14 cellular contexts compared by ENCODE assay signal in the genomic region with DNA sequence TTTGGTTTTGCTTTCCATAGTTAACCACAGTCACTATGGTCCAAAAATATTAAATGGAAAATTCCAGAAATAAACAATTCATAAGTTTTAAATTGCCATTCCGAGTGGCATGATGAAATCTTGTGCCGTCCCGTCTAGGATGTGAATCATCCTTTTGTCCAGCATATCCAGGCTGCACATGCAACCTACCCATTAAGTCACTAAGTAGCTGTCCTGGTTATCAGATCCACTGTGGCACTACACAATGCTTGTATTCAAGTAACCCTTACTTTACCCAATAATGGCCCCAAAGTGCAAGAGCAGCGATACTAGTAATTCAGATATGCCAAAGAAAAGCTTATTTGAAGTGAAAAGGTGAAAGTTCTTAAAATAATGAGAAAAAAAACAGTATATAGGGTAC. TPM values are rescaled to one million over a fixed set of nuclear protein-coding genes. Genes with fewer than 3 reads are reported as not detected.
DNase-seq lines count a peak whose midpoint lies in the region; ATAC-seq and TF ChIP-seq lines count a peak whose summit lies in the region.
"Had no signal": no experiment of that assay in that cellular context is flagged by ENCODE, and none has a peak within 500 bp of the region (broad histone marks: within the 10 kb centered on the region; RNA-seq: fewer than 3 reads in every experiment).

No MANE protein-coding gene starts in this region.

- H3K4me1 Mint-ChIP-seq in HFFc6 (ENCODE audit: low read depth), result peaks cover 40% of the 10 kb centered on the region

- H3K27ac Mint-ChIP-seq in HFFc6, result peak overlapping the region; percentile 89
- H3K27ac Mint-ChIP-seq: nephron had no signal

- CTCF ChIA-PET in AG04449 (lab: Yijun Ruan, JAX), result interaction anchor here (1.2 kb wide), 1 partner anchor 9 kb away, joined by 3 read pairs; no protein-coding TSS in a partner anchor

- H3K36me3 Mint-ChIP-seq in HFFc6 (ENCODE audit: low read depth), result peaks cover 5% of the 10 kb centered on the region

- ATAC-seq in HG02973 (IDR thresholded peaks at IDR 0.05; ENCODE audit: unreplicated experiment) (no peak), HG02678 (IDR thresholded peaks at IDR 0.05; ENCODE audit: unreplicated experiment) (no peak)
- ATAC-seq: body of pancreas had no signal

- POLR2A ChIA-PET in AG04449 (lab: Yijun Ruan, JAX), result no interaction called here

- TF ChIP-seq CTCF in AG04449 (IDR thresholded peaks at IDR 0.05; ENCODE audit: insufficient read depth, low read length, missing control alignments) (no peak), HFFc6 (IDR thresholded peaks at IDR 0.05) (no peak)

- H3K4me3 Mint-ChIP-seq in HFFc6, result peak overlapping the region; percentile 43; the same call in 1 of the 2 replicates
- H3K4me3 Mint-ChIP-seq: nephron had no signal

- no peaks in the 10 kb centered on the region for H3K9me3 Mint-ChIP-seq in HFFc6
- H3K9me3 Mint-ChIP-seq: nephron had no signal

- H3K27me3 Mint-ChIP-seq in HFFc6 (ENCODE audit: insufficient read depth), result no peaks in the 10 kb centered on the region; the same call in 1 of the 2 replicates

- DNase-seq in AG04449 (ENCODE audit: low read depth, low spot score) (peak; percentile 59), HFFc6 (peak; percentile 70), amniotic epithelial cell (ENCODE audit: low read depth) (peak; percentile 83), hepatic stellate cell (ENCODE audit: low spot score) (peak; percentile 51), NCI-H2196 (lab: John Stamatoyannopoulos, UW; ENCODE audit: unreplicated experiment) (no peak), NCI-H146 (lab: John Stamatoyannopoulos, UW) (no peak)
- DNase-seq: body of pancreas; COR-L47; hypothalamus; stimulated activated CD4-positive, alpha-beta T cell treated with anti-CD3 and anti-CD28 coated beads, Interleukin-2, amount 100 ng/mL, for 48 hours had no signal

- no peak overlapping the region for H3K4me3 ChIP-seq in AG04449 (ENCODE audit: low read depth, low read length)
- H3K4me3 ChIP-seq: body of pancreas, thoracic aorta had no signal

RNA-seq across cellular contexts. Expression of gene USP34, which starts 10.7 kb away (rescaled TPM):
- total RNA-seq in HFFc6 (2021; fragmentation: NEBNext Ultra II Directional; extraction: Animal tissue kit (Norgen Biotek cat#: 25700)), result 10 to 100 TPM; 50.3 to 65.4 (median 58.5) TPM

Comparison
In these comparisons a context has a peak if more than half of its experiments do, and no peak if none do; other contexts are left out.
1. DNase-seq: peak in AG04449 (single experiment), HFFc6 (single experiment), amniotic epithelial cell (single experiment) and hepatic stellate cell (single experiment); none in NCI-H2196 (single experiment) and NCI-H146 (single experiment).